In the genomic region with DNA sequence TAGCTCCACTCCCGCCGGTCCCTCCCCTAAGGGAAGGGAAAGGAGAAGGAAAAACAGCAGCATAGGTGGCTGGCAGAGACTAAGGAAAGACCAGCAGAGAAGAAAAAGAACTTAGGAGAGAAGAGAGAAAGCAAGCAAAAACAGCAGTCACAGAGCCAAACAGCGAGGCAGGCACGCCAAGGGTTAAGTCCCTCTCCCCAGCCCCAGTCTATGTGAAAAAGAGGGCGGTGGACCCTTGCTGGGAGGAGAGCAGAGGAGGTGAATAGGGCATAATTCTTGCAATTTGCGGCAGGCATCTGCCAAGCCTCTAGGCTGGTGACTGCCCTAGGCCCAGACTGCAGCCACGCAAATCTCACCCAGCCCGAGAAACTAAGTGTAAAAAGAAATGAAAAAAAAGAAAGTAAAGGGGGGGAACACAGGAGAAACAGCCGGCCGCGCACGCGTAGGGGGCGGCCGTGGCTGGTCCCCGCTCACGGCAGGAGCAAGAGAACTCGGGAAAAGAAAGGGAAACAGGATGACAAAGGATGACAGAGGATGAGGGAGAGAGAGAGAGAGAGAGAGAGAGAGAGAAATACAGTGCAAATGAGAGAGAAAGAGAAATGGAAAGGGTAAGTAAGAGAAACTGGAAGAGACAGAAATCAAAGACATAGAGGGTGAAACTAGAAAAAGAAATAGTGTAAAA, we compare ENCODE assay signal across 9 cellular contexts. TPM values are rescaled to one million over a fixed set of nuclear protein-coding genes. Genes with fewer than 3 reads are reported as not detected.
A peak's percentile ranks its signal among the peaks of the same experiment; 100 is the strongest.
DNase-seq lines count a peak whose midpoint lies in the region; ATAC-seq and TF ChIP-seq lines count a peak whose summit lies in the region.
"Had no signal": no experiment of that assay in that cellular context is flagged by ENCODE, and none has a peak within 500 bp of the region (broad histone marks: within the 10 kb centered on the region; RNA-seq: fewer than 3 reads in every experiment).

No MANE protein-coding gene starts in this region.

- peak overlapping the region; percentile 41 for H3K9ac ChIP-seq in skeletal muscle satellite cell (ENCODE audit: low read depth, low read length)

- no peaks in the 10 kb centered on the region for H3K27me3 ChIP-seq in skeletal muscle satellite cell (ENCODE audit: control insufficient read depth, insufficient read depth, low read length)
- peaks cover 3% of the 10 kb centered on the region; the same call in 1 of the 2 replicates for H3K27me3 ChIP-seq in BE2C

- no peaks in the 10 kb centered on the region for H3K36me3 ChIP-seq in skeletal muscle satellite cell (ENCODE audit: insufficient read depth, low read length)
- no peaks in the 10 kb centered on the region for H3K36me3 ChIP-seq in BE2C

- H3K4me2 ChIP-seq in skeletal muscle satellite cell (ENCODE audit: low read length), result peak overlapping the region; percentile 62

- DNase-seq in activated CD4-positive, alpha-beta T cell treated with anti-CD3 and anti-CD28 coated beads, Interleukin-2, amount 50 U/mL, for 48 hours, result peak; percentile 5 to 21
- peak; percentile 33 for DNase-seq in fibroblast of the aortic adventitia (ENCODE audit: low read depth)
- DNase-seq in globus pallidus (ENCODE audit: low spot score), result no peak
- DNase-seq in 8988T, result no peak
- no peak for DNase-seq in BE2C

- peak overlapping the region; percentile 27 for H3K4me3 ChIP-seq in GM12875 (ENCODE audit: low read depth, low read length)
- H3K4me3 ChIP-seq in fibroblast of the aortic adventitia (ENCODE audit: low read depth, low read length), result peak overlapping the region; percentile 55
- H3K4me3 ChIP-seq in skeletal muscle satellite cell (ENCODE audit: low read length), result peak overlapping the region; percentile 34
- no peak overlapping the region for H3K4me3 ChIP-seq in BE2C (ENCODE audit: low read depth, low read length)

- peak; percentile 53 for ATAC-seq in HG02610 (IDR thresholded peaks at IDR 0.05; ENCODE audit: unreplicated experiment)

- no peaks in the 10 kb centered on the region for H3K4me1 ChIP-seq in skeletal muscle satellite cell (ENCODE audit: control insufficient read depth, insufficient read depth, low read length)
- no peaks in the 10 kb centered on the region for H3K4me1 ChIP-seq in BE2C

- H3K9me3 ChIP-seq in skeletal muscle satellite cell (replicated peaks; ENCODE audit: low read length) (no peaks in the 10 kb centered on the region), BE2C (no peaks in the 10 kb centered on the region)

- no peak for TF ChIP-seq CTCF in GM12875 (IDR thresholded peaks at IDR 0.05; ENCODE audit: borderline replicate concordance, insufficient read depth, low read depth, low read length)
- no peak for TF ChIP-seq CTCF in fibroblast of the aortic adventitia (IDR thresholded peaks at IDR 0.05; ENCODE audit: insufficient read depth, low read length)
- TF ChIP-seq CTCF in BE2C (IDR thresholded peaks at IDR 0.05; ENCODE audit: low read depth, low read length), result no peak

RNA-seq across cellular contexts. Expression of gene MAGEA9, which starts 48.6 kb away (rescaled TPM):
- total RNA-seq in fibroblast of the aortic adventitia (ENCODE audit: low replicate concordance), result not detected in 2 replicates
- not detected in 2 replicates for total RNA-seq in skeletal muscle satellite cell (2012; rRNA removed)
- polyA plus RNA-seq in BE2C (2012; ENCODE audit: insufficient read depth, insufficient read length, low read depth), result not detected
- total RNA-seq: SK-MEL-5 had no signal

RNA-seq across cellular contexts. Expression of gene MAGEA8, which starts 50.6 kb away (rescaled TPM):
- total RNA-seq in fibroblast of the aortic adventitia (ENCODE audit: low replicate concordance), result not detected in 2 replicates
- total RNA-seq in skeletal muscle satellite cell (2012; rRNA removed), result not detected in 2 replicates
- not detected for polyA plus RNA-seq in BE2C (2012; ENCODE audit: insufficient read depth, insufficient read length, low read depth)
- total RNA-seq: SK-MEL-5 had no signal

RNA-seq across cellular contexts. Expression of gene HSFX1, which starts 56.5 kb away (rescaled TPM):
- total RNA-seq in fibroblast of the aortic adventitia (ENCODE audit: low replicate concordance), result 0.45 TPM in 1 of 2 replicates, not detected in the other
- total RNA-seq in skeletal muscle satellite cell (2012; rRNA removed), result 0.44 TPM in 1 of 2 replicates, not detected in the other
- 1.0 TPM for polyA plus RNA-seq in BE2C (2012; ENCODE audit: insufficient read depth, insufficient read length, low read depth)

Comparison
In these comparisons a context has a peak if more than half of its experiments do, and no peak if none do; other contexts are left out.
1. DNase-seq: peak in activated CD4-positive, alpha-beta T cell treated with anti-CD3 and anti-CD28 coated beads, Interleukin-2, amount 50 U/mL, for 48 hours (2 of 2) and fibroblast of the aortic adventitia (single experiment); none in globus pallidus (single experiment), 8988T (single experiment) and BE2C (single experiment).